In the genomic region with DNA sequence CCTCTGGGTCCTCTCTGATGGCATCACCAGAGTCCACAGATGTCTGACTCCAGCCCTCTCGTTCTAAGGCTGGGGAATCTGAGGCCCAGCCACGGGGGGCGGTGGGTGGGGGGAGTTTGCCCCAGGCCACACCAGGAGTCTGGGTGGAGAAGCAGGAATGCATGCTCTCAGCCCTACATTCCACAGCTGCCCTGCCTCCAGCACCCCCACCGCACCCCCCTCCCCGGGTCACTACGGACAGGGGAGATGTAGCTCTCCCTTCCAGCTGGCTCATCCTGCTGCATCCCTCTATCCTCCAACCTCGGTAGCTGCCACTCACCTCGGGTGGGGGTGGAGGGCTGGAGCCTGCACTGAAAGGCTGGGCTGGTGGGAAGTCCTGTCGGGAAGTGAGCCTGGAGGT, we compare ENCODE assay signal across 19 cellular contexts. TPM values are rescaled to one million over a fixed set of nuclear protein-coding genes. Genes with fewer than 3 reads are reported as not detected.
DNase-seq lines count a peak whose midpoint lies in the region; ATAC-seq and TF ChIP-seq lines count a peak whose summit lies in the region.
"Had no signal": no experiment of that assay in that cellular context is flagged by ENCODE, and none has a peak within 500 bp of the region (broad histone marks: within the 10 kb centered on the region; RNA-seq: fewer than 3 reads in every experiment).

No MANE protein-coding gene starts in this region.

- H2AK5ac ChIP-seq in neuronal stem cell (ENCODE audit: low read depth, low read length) = peak overlapping the region; percentile 66

- H3K9me3 ChIP-seq in neuronal stem cell (replicated peaks in 1 of 2; ENCODE audit: control insufficient read depth in 2 of 2, insufficient read depth in 1 of 2, low read depth in 1 of 2, low read length in 2 of 2) = no peaks in the 10 kb centered on the region
- no peaks in the 10 kb centered on the region for H3K9me3 ChIP-seq in uterus
- H3K9me3 ChIP-seq in SK-N-SH = no peaks in the 10 kb centered on the region
- H3K9me3 ChIP-seq: A549, BE2C had no signal

- H3K4me1 ChIP-seq in neuronal stem cell (ENCODE audit: control insufficient read depth in 2 of 2, insufficient read depth in 1 of 2, low read depth in 1 of 2, low read length in 2 of 2) = peaks cover 20 to 36% of the 10 kb centered on the region in 2 donors
- no peaks in the 10 kb centered on the region for H3K4me1 ChIP-seq in uterus
- peaks cover 0 to 8% of the 10 kb centered on the region in 2 experiments; a peak in 1 of 4 replicates for H3K4me1 ChIP-seq in SK-N-SH (ENCODE audit: control insufficient read depth in 1 of 2, insufficient read depth in 2 of 2, low read depth in 1 of 2, low read length in 1 of 2)
- H3K4me1 ChIP-seq: A549, BE2C had no signal

- WGBS in neuronal stem cell (ENCODE audit: extremely low coverage in 2 of 2, insufficient read length in 2 of 2, insufficient replicate concordance in 1 of 2), 2 donors = no CpG with 5 or more reads among the region's 9 CpGs
- WGBS in SK-N-SH (ENCODE audit: low lambda C conversion rate) = 24% methylated on average over 7 of the region's 9 CpGs

- no peak for TF ChIP-seq RAD21 in SK-N-SH (IDR thresholded peaks at IDR 0.05; ENCODE audit: low read length)

- H3K27me3 Mint-ChIP-seq in WTC11 (ENCODE audit: low read depth) = peaks cover 45% of the 10 kb centered on the region
- peaks cover 33% of the 10 kb centered on the region for H3K27me3 Mint-ChIP-seq in activated naive CD4-positive, alpha-beta T cell treated with anti-CD3 and anti-CD28 coated beads for 36 hours (ENCODE audit: low read depth)

- CTCF ChIA-PET in WTC11 (lab: Charles Lee) (interaction anchor here (1.1 to 3.9 kb wide), 3 partner anchors 37 to 62 kb away, joined by 3 to 17 read pairs (median 10); no protein-coding TSS in a partner anchor), SK-N-SH (lab: Yijun Ruan, JAX) (interaction anchor here (1.1 to 5.7 kb wide), 5 partner anchors 27 to 272 kb away, joined by 3 to 30 read pairs (median 4); no protein-coding TSS in a partner anchor)
- CTCF ChIA-PET in activated naive CD4-positive, alpha-beta T cell treated with anti-CD3 and anti-CD28 coated beads for 36 hours (lab: Charles Lee) = no interaction called here

- peak overlapping the region; percentile 5 for H3K18ac ChIP-seq in neuronal stem cell (ENCODE audit: low read length)

- peak; percentile 38 for DNase-seq in WTC11 (ENCODE audit: low spot score)
- peak; percentile 64 for DNase-seq in left kidney (ENCODE audit: low read depth, low spot score)
- no peak for DNase-seq in neuronal stem cell (ENCODE audit: low spot score)
- no peak for DNase-seq in dorsolateral prefrontal cortex
- DNase-seq in activated naive CD4-positive, alpha-beta T cell treated with anti-CD3 and anti-CD28 coated beads for 36 hours = no peak
- DNase-seq in uterus = no peak
- DNase-seq in SK-N-SH = no peak
- DNase-seq: BE2C; CD4-positive, alpha-beta memory T cell; DMS153; DMS79 treated with DMSO at 0.1 percent for 48 hours; EL; GDM1 had no signal

- no peak for TF ChIP-seq POLR2A in uterus (IDR thresholded peaks at IDR 0.05)

- no peaks in the 10 kb centered on the region for H3K79me1 ChIP-seq in neuronal stem cell (ENCODE audit: low read depth, low read length)

- intact Hi-C loops in dorsolateral prefrontal cortex (cut with DNase I) (no loop called here), uterus (cut with DNase I; ENCODE audit: low total_unique reads) (no loop called here)
- intact Hi-C loops in activated naive CD4-positive, alpha-beta T cell treated with anti-CD3 and anti-CD28 coated beads for 36 hours (cut with micrococcal nuclease) = no loop called here

- H2AFZ ChIP-seq in neuronal stem cell (ENCODE audit: low read length) (no peak overlapping the region), SK-N-SH (ENCODE audit: low read depth) (no peak overlapping the region)

- no peak for TF ChIP-seq EP300 in SK-N-SH (IDR thresholded peaks at IDR 0.05; ENCODE audit: borderline replicate concordance in 1 of 2, low read depth in 1 of 2, low read length in 1 of 2)

- no peak overlapping the region for H3K4me3 Mint-ChIP-seq in WTC11
- H3K4me3 Mint-ChIP-seq in activated naive CD4-positive, alpha-beta T cell treated with anti-CD3 and anti-CD28 coated beads for 36 hours = no peak overlapping the region
- H3K4me3 Mint-ChIP-seq: CD4-positive, alpha-beta memory T cell had no signal

- no peak overlapping the region for H4K91ac ChIP-seq in neuronal stem cell (ENCODE audit: low read depth, low read length, poor library complexity)

- H2BK15ac ChIP-seq in neuronal stem cell (ENCODE audit: low read length) = peak overlapping the region; percentile 7

- H3K9ac ChIP-seq in neuronal stem cell (ENCODE audit: low read depth, low read length, poor library complexity) = no peak overlapping the region
- H3K9ac ChIP-seq in SK-N-SH = no peak overlapping the region

- H3F3A ChIP-seq in SK-N-SH (replicated peaks; ENCODE audit: insufficient read depth) = no peaks in the 10 kb centered on the region

- no peak overlapping the region for H2BK120ac ChIP-seq in neuronal stem cell (ENCODE audit: low read depth, low read length)

- TF ChIP-seq CTCF in WTC11 (IDR thresholded peaks at IDR 0.05) (no peak), dorsolateral prefrontal cortex (IDR thresholded peaks at IDR 0.05 in 54 of 56, conservative IDR thresholded peaks at IDR 0.05 in 2 of 56; ENCODE audit: low read depth in 1 of 56, partially characterized antibody in 56 of 56) (no peak), uterus (IDR thresholded peaks at IDR 0.05) (no peak), SK-N-SH (IDR thresholded peaks at IDR 0.05) (no peak)

- no peak overlapping the region for H3K14ac ChIP-seq in neuronal stem cell (ENCODE audit: low read length)

- H3K4me1 Mint-ChIP-seq in WTC11 = peaks cover 37% of the 10 kb centered on the region
- peaks cover 6% of the 10 kb centered on the region for H3K4me1 Mint-ChIP-seq in activated naive CD4-positive, alpha-beta T cell treated with anti-CD3 and anti-CD28 coated beads for 36 hours (ENCODE audit: low read depth)

- H3K27ac ChIP-seq in neuronal stem cell (replicated peaks; ENCODE audit: low read length) (no peak overlapping the region), dorsolateral prefrontal cortex (no peak overlapping the region), uterus (no peak overlapping the region), SK-N-SH (ENCODE audit: low read depth in 2 of 2, low read length in 1 of 2) (no peak overlapping the region)
- H3K27ac ChIP-seq: A549, C4-2B had no signal

- H2BK12ac ChIP-seq in neuronal stem cell (ENCODE audit: low read length) = no peak overlapping the region

- no peak for ATAC-seq in WTC11
- ATAC-seq: A549, HCT116, HepG2 had no signal

- H3K23ac ChIP-seq in neuronal stem cell (ENCODE audit: low read depth, low read length, poor library complexity) = no peak overlapping the region

- H3K4ac ChIP-seq in neuronal stem cell (ENCODE audit: low read length) = no peak overlapping the region

- no peak overlapping the region for H3K4me2 ChIP-seq in neuronal stem cell (ENCODE audit: insufficient read depth, low read length, poor library complexity, severe bottlenecking)
- no peak overlapping the region for H3K4me2 ChIP-seq in SK-N-SH
- H3K4me2 ChIP-seq: A549 had no signal

- H4K20me1 ChIP-seq in SK-N-SH (ENCODE audit: insufficient read depth) = no peaks in the 10 kb centered on the region

- H3K79me2 ChIP-seq in SK-N-SH (ENCODE audit: insufficient read depth) = no peaks in the 10 kb centered on the region

- peaks cover 0 to 8% of the 10 kb centered on the region in 2 donors for H3K36me3 ChIP-seq in neuronal stem cell (replicated peaks in 1 of 2; ENCODE audit: control insufficient read depth in 2 of 2, insufficient read depth in 2 of 2, low read length in 2 of 2)
- no peaks in the 10 kb centered on the region for H3K36me3 ChIP-seq in uterus
- H3K36me3 ChIP-seq in SK-N-SH (replicated peaks in 1 of 2; ENCODE audit: control insufficient read depth in 1 of 2, insufficient read depth in 2 of 2, low read length in 1 of 2) = no peaks in the 10 kb centered on the region
- H3K36me3 ChIP-seq: BE2C had no signal

- H3K9me2 ChIP-seq in SK-N-SH = no peaks in the 10 kb centered on the region

- POLR2A ChIA-PET in WTC11 (lab: Charles Lee) = no interaction called here
- POLR2A ChIA-PET in SK-N-SH (lab: Yijun Ruan, JAX) = no interaction called here

- no peaks in the 10 kb centered on the region for H3K9me3 Mint-ChIP-seq in WTC11
- H3K9me3 Mint-ChIP-seq in activated naive CD4-positive, alpha-beta T cell treated with anti-CD3 and anti-CD28 coated beads for 36 hours = no peaks in the 10 kb centered on the region
- H3K9me3 Mint-ChIP-seq: CD4-positive, alpha-beta memory T cell had no signal

- H4K8ac ChIP-seq in neuronal stem cell (ENCODE audit: low read depth, low read length) = no peak overlapping the region

- H3K27ac Mint-ChIP-seq in WTC11 = no peak overlapping the region
- no peak overlapping the region for H3K27ac Mint-ChIP-seq in activated naive CD4-positive, alpha-beta T cell treated with anti-CD3 and anti-CD28 coated beads for 36 hours
- H3K27ac Mint-ChIP-seq: CD4-positive, alpha-beta memory T cell had no signal

- peak overlapping the region; percentile 27 for H2BK5ac ChIP-seq in neuronal stem cell (ENCODE audit: low read length)

- H3K36me3 Mint-ChIP-seq in WTC11 = no peaks in the 10 kb centered on the region
- H3K36me3 Mint-ChIP-seq in activated naive CD4-positive, alpha-beta T cell treated with anti-CD3 and anti-CD28 coated beads for 36 hours (ENCODE audit: low read depth) = no peaks in the 10 kb centered on the region
- H3K36me3 Mint-ChIP-seq: CD4-positive, alpha-beta memory T cell had no signal

- H3K27me3 ChIP-seq in neuronal stem cell (ENCODE audit: control insufficient read depth in 3 of 3, insufficient read depth in 3 of 3, low read depth in 1 of 3, low read length in 3 of 3) (peaks cover 6 to 41% (median 11%) of the 10 kb centered on the region in 3 experiments), dorsolateral prefrontal cortex (peaks cover 0 to 53% (median 38%) of the 10 kb centered on the region in 45 donors), uterus (peaks cover 0 to 8% of the 10 kb centered on the region in 2 donors), SK-N-SH (ENCODE audit: insufficient read depth) (peaks cover 53% of the 10 kb centered on the region)

- no peak overlapping the region for H3K4me3 ChIP-seq in neuronal stem cell (ENCODE audit: low read length in 2 of 2)
- H3K4me3 ChIP-seq in dorsolateral prefrontal cortex = no peak overlapping the region
- H3K4me3 ChIP-seq in uterus = no peak overlapping the region
- H3K4me3 ChIP-seq in SK-N-SH (ENCODE audit: low read depth in 2 of 2, low read length in 1 of 2) = no peak overlapping the region
- H3K4me3 ChIP-seq: A549 had no signal

RNA-seq across cellular contexts. Expression of a gene that starts 2.3 kb away (rescaled TPM):
- total RNA-seq in WTC11 (2021) (2.7 to 5.9 TPM (median 4.5 TPM) in 3 replicates), dorsolateral prefrontal cortex (100 to 1,000 TPM in 5 of 120 experiments, 10 to 100 TPM in 111, 1 to 10 TPM in 4; 4.4 to 160 (median 40.4) TPM), uterus (1 to 10 TPM in 1 of 4 donors, not detected in 3; 2.3 TPM)
- polyA plus RNA-seq in neuronal stem cell (2013, experiment 1 of 2) = 7.0 TPM
- polyA plus RNA-seq in neuronal stem cell (2013, experiment 2 of 2) = 5.6 TPM
- not detected for total RNA-seq in activated naive CD4-positive, alpha-beta T cell treated with anti-CD3 and anti-CD28 coated beads for 36 hours
- polyA plus RNA-seq in SK-N-SH (2012; rRNA removed) = not detected in 2 replicates
- polyA plus RNA-seq in SK-N-SH (2012; cell fraction: cytosol; rRNA removed) = not detected in 2 replicates
- not detected in 2 replicates for polyA plus RNA-seq in SK-N-SH (2012; cell fraction: nucleus; rRNA removed)
- total RNA-seq: CD4-positive, alpha-beta memory T cell; H4; HepG2 had no signal
- polyA plus RNA-seq: A549; AG04450; CD4-positive, alpha-beta memory T cell; HepG2 had no signal

RNA-seq across cellular contexts. Expression of a gene that starts 41.7 kb away (rescaled TPM):
- total RNA-seq in WTC11 (2021) = not detected in 3 replicates
- not detected for polyA plus RNA-seq in neuronal stem cell (2013, experiment 1 of 2)
- not detected for polyA plus RNA-seq in neuronal stem cell (2013, experiment 2 of 2)
- total RNA-seq in dorsolateral prefrontal cortex = 10 to 100 TPM in 2 of 120 experiments, 1 to 10 TPM in 115, under 1 TPM in 3; 0.43 to 12.8 (median 3.0) TPM
- total RNA-seq in activated naive CD4-positive, alpha-beta T cell treated with anti-CD3 and anti-CD28 coated beads for 36 hours = under 1 TPM; 0.37 to 0.50 TPM
- 10 to 100 TPM in 1 of 4 donors, 1 to 10 TPM in 3; 1.8 to 21.2 (median 6.3) TPM for total RNA-seq in uterus
- polyA plus RNA-seq in SK-N-SH (2012; rRNA removed) = not detected in 2 replicates
- not detected in 2 replicates for polyA plus RNA-seq in SK-N-SH (2012; cell fraction: cytosol; rRNA removed)
- not detected in 2 replicates for polyA plus RNA-seq in SK-N-SH (2012; cell fraction: nucleus; rRNA removed)
- total RNA-seq: H4, HepG2 had no signal
- polyA plus RNA-seq: A549, AG04450, HepG2 had no signal

RNA-seq across cellular contexts. Expression of a gene that starts 43.2 kb away (rescaled TPM):
- total RNA-seq in WTC11 (2021) (47.9 to 56.3 TPM (median 53.8 TPM) in 3 replicates), dorsolateral prefrontal cortex (10 to 100 TPM; 29.3 to 64.1 (median 43.9) TPM), uterus (10 to 100 TPM in 3 of 4 donors, 1 to 10 TPM in 1; 2.3 to 27.0 (median 15.4) TPM)
- polyA plus RNA-seq in neuronal stem cell (2013, experiment 1 of 2) = 57.3 TPM
- polyA plus RNA-seq in neuronal stem cell (2013, experiment 2 of 2) = 56.3 TPM
- 10 to 100 TPM; 15.7 to 16.2 TPM for total RNA-seq in activated naive CD4-positive, alpha-beta T cell treated with anti-CD3 and anti-CD28 coated beads for 36 hours
- polyA plus RNA-seq in SK-N-SH (2012; rRNA removed) = 29.4 and 31.5 TPM in 2 replicates
- polyA plus RNA-seq in SK-N-SH (2012; cell fraction: cytosol; rRNA removed) = 17.5 and 19.3 TPM in 2 replicates
- polyA plus RNA-seq in SK-N-SH (2012; cell fraction: nucleus; rRNA removed) = 99.3 and 119 TPM in 2 replicates

Comparison
In these comparisons a context has a peak if more than half of its experiments do, and no peak if none do; other contexts are left out.
1. DNase-seq: peak in WTC11 (single experiment) and left kidney (single experiment); none in neuronal stem cell (single experiment), dorsolateral prefrontal cortex (0 of 10), activated naive CD4-positive, alpha-beta T cell treated with anti-CD3 and anti-CD28 coated beads for 36 hours (single experiment), uterus (0 of 2) and SK-N-SH (single experiment).